ENCODE assay signal across 1 cellular context in genomic region chr16:57382535-57383275, GRCh38.
TF ChIP-seq lines count a peak whose summit lies in the region.

No MANE protein-coding gene starts in this region.

TF ChIP-seq in GM12878, 131 proteins besides CTCF, POLR2A, EP300 and RAD21:
- TF ChIP-seq SMC3 (IDR thresholded peaks at IDR 0.05; ENCODE audit: borderline replicate concordance, low read length) (no peak), ATF7 (IDR thresholded peaks at IDR 0.05; ENCODE audit: low read depth) (no peak), ATF3 (IDR thresholded peaks at IDR 0.05; ENCODE audit: borderline replicate concordance, extremely low read depth, low read depth, low read length) (no peak), E4F1 (IDR thresholded peaks at IDR 0.05; ENCODE audit: borderline replicate concordance, partially characterized antibody) (no peak), EGR1 (IDR thresholded peaks at IDR 0.05; ENCODE audit: borderline replicate concordance in 1 of 2, low read depth in 2 of 2, low read length in 2 of 2) (no peak), BHLHE40 (IDR thresholded peaks at IDR 0.05; ENCODE audit: borderline replicate concordance in 1 of 2, low read depth in 2 of 2, low read length in 1 of 2) (no peak), YY1 (IDR thresholded peaks at IDR 0.05; ENCODE audit: low read depth, low read length) (no peak), NFXL1 (IDR thresholded peaks at IDR 0.05; ENCODE audit: borderline replicate concordance) (no peak), PAX8 (IDR thresholded peaks at IDR 0.05) (no peak), KAT2A (conservative IDR thresholded peaks at IDR 0.05; ENCODE audit: control insufficient read depth, low read depth, low read length) (no peak), SREBF2 (IDR thresholded peaks at IDR 0.05; ENCODE audit: low read length) (no peak), ZSCAN29 (IDR thresholded peaks at IDR 0.05) (no peak), ZNF384 (IDR thresholded peaks at IDR 0.05; ENCODE audit: borderline replicate concordance, low read depth, low read length) (no peak), WRNIP1 (IDR thresholded peaks at IDR 0.05; ENCODE audit: borderline replicate concordance, low read depth, low read length) (no peak), CUX1 (IDR thresholded peaks at IDR 0.05; ENCODE audit: insufficient replicate concordance, low read depth, low read length) (no peak), MEF2A (IDR thresholded peaks at IDR 0.05; ENCODE audit: insufficient read depth, low read depth, low read length) (no peak), SMAD5 (IDR thresholded peaks at IDR 0.05; ENCODE audit: low read depth) (no peak), NBN (IDR thresholded peaks at IDR 0.05) (no peak), MLLT1 (IDR thresholded peaks at IDR 0.05) (no peak)
